Comparison of ENCODE assay signal across 31 cellular contexts in genomic region chr4:19408488-19408887, GRCh38.
DNase-seq lines count a peak whose midpoint lies in the region; TF ChIP-seq lines count a peak whose summit lies in the region.
"Had no signal": no experiment of that assay in that cellular context is flagged by ENCODE, and none has a peak within 500 bp of the region (broad histone marks: within the 10 kb centered on the region; RNA-seq: fewer than 3 reads in every experiment).

No MANE protein-coding gene starts in this region.

- no peaks in the 10 kb centered on the region for H3K9me2 ChIP-seq in neural cell (ENCODE audit: insufficient read depth, low read length)

- no peak overlapping the region for H3K4me2 ChIP-seq in neural cell (ENCODE audit: low read length)
- H3K4me2 ChIP-seq: A549; BLaER1; BLaER1 treated with 17β-estradiol and CSF1 and Interleukin-3, amounts not matched to agents 10 nM and 100 nM had no signal

- no peak for TF ChIP-seq RAD21 in neural cell (conservative IDR thresholded peaks at IDR 0.05)

- H4K20me1 ChIP-seq in neural cell (ENCODE audit: insufficient read depth), result no peaks in the 10 kb centered on the region
- H4K20me1 ChIP-seq: BLaER1; BLaER1 treated with 17β-estradiol and CSF1 and Interleukin-3, amounts not matched to agents 10 nM and 100 nM had no signal

- TF ChIP-seq EP300 in neural cell (conservative IDR thresholded peaks at IDR 0.05; ENCODE audit: poor library complexity, severe bottlenecking), result no peak

- H3K27me3 ChIP-seq in neural cell (ENCODE audit: insufficient read depth, low read depth, low read length), result no peaks in the 10 kb centered on the region
- H3K27me3 ChIP-seq: BE2C; BLaER1; BLaER1 treated with 17β-estradiol and CSF1 and Interleukin-3, amounts not matched to agents 10 nM and 100 nM had no signal

- no peak for TF ChIP-seq CTCF in neural cell (IDR thresholded peaks at IDR 0.05; ENCODE audit: poor library complexity, severe bottlenecking)

- no peak overlapping the region for H3K9ac ChIP-seq in neural cell (ENCODE audit: low read length)
- H3K9ac ChIP-seq: BLaER1; BLaER1 treated with 17β-estradiol and CSF1 and Interleukin-3, amounts not matched to agents 10 nM and 100 nM had no signal

- no peak overlapping the region for H2AFZ ChIP-seq in neural cell (ENCODE audit: low read depth, low read length)

- H3K9me3 ChIP-seq in neural cell (ENCODE audit: low read length), result no peaks in the 10 kb centered on the region
- H3K9me3 ChIP-seq: A549; BE2C; BLaER1; BLaER1 treated with 17β-estradiol and CSF1 and Interleukin-3, amounts not matched to agents 10 nM and 100 nM; Caco-2 had no signal

- peak in 2 of 3 experiments; percentile 7 to 69 for DNase-seq in NCI-H1417 (lab: John Stamatoyannopoulos, UW)
- DNase-seq in NCI-H1417 treated with DMSO at 0.1 percent for 48 hours (lab: John Stamatoyannopoulos, UW), result no peak
- DNase-seq in NCI-H146 (lab: John Stamatoyannopoulos, UW), result peak; percentile 4
- no peak for DNase-seq in NCI-H146 treated with DMSO at 0.1 percent for 48 hours (lab: John Stamatoyannopoulos, UW; ENCODE audit: unreplicated experiment)
- DNase-seq in SIG-M5 (lab: John Stamatoyannopoulos, UW), result no peak
- DNase-seq: 8988T; ACHN; AML-193; BE2C; C1 segment of cervical spinal cord; Caco-2; Calu3; CD4-positive, alpha-beta memory T cell; CD4-positive, alpha-beta T cell; CD4-positive, CD25-positive, alpha-beta regulatory T cell; CD8-positive, alpha-beta memory T cell; CD8-positive, alpha-beta T cell; COR-L47; DMS 273 treated with DMSO at 0.1 percent for 48 hours; DMS153; DMS53; DMS79; DMS79 treated with DMSO at 0.1 percent for 48 hours; DND-41; EL had no signal

- no peak overlapping the region for H3K4me3 ChIP-seq in neural cell (ENCODE audit: low read length)
- H3K4me3 ChIP-seq: A549; BLaER1; BLaER1 treated with 17β-estradiol and CSF1 and Interleukin-3, amounts not matched to agents 10 nM and 100 nM had no signal

- no peak overlapping the region for H3K27ac ChIP-seq in neural cell (ENCODE audit: low read length)
- H3K27ac ChIP-seq: 22Rv1; A549; BLaER1; BLaER1 treated with 17β-estradiol and CSF1 and Interleukin-3, amounts not matched to agents 10 nM and 100 nM; C4-2B had no signal

- no peaks in the 10 kb centered on the region for H3F3A ChIP-seq in neural cell (ENCODE audit: insufficient read depth, low read length, poor library complexity, severe bottlenecking)

- no peaks in the 10 kb centered on the region for H3K79me2 ChIP-seq in neural cell (replicated peaks; ENCODE audit: insufficient read depth, low read length)

- no peaks in the 10 kb centered on the region for H3K36me3 ChIP-seq in neural cell (ENCODE audit: insufficient read depth, low read length)
- H3K36me3 ChIP-seq: BE2C; BLaER1; BLaER1 treated with 17β-estradiol and CSF1 and Interleukin-3, amounts not matched to agents 10 nM and 100 nM had no signal

TF ChIP-seq in neural cell, 6 proteins besides CTCF, POLR2A, EP300 and RAD21:
- TF ChIP-seq EZH2 (IDR thresholded peaks at IDR 0.05; ENCODE audit: borderline replicate concordance, insufficient read depth, low read length, poor library complexity, severe bottlenecking), result no peak
- peak; percentile 44 for TF ChIP-seq POLR2AphosphoS5 (IDR thresholded peaks at IDR 0.05)
- TF ChIP-seq, protein P1, sequence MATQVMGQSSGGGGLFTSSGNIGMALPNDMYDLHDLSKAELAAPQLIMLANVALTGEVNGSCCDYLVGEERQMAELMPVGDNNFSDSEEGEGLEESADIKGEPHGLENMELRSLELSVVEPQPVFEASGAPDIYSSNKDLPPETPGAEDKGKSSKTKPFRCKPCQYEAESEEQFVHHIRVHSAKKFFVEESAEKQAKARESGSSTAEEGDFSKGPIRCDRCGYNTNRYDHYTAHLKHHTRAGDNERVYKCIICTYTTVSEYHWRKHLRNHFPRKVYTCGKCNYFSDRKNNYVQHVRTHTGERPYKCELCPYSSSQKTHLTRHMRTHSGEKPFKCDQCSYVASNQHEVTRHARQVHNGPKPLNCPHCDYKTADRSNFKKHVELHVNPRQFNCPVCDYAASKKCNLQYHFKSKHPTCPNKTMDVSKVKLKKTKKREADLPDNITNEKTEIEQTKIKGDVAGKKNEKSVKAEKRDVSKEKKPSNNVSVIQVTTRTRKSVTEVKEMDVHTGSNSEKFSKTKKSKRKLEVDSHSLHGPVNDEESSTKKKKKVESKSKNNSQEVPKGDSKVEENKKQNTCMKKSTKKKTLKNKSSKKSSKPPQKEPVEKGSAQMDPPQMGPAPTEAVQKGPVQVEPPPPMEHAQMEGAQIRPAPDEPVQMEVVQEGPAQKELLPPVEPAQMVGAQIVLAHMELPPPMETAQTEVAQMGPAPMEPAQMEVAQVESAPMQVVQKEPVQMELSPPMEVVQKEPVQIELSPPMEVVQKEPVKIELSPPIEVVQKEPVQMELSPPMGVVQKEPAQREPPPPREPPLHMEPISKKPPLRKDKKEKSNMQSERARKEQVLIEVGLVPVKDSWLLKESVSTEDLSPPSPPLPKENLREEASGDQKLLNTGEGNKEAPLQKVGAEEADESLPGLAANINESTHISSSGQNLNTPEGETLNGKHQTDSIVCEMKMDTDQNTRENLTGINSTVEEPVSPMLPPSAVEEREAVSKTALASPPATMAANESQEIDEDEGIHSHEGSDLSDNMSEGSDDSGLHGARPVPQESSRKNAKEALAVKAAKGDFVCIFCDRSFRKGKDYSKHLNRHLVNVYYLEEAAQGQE (IDR thresholded peaks at IDR 0.05; ENCODE audit: borderline replicate concordance), result peak; percentile 93
- no peak for TF ChIP-seq SMC3 (conservative IDR thresholded peaks at IDR 0.05; ENCODE audit: poor library complexity)
- no peak for TF ChIP-seq TAF1 (IDR thresholded peaks at IDR 0.05; ENCODE audit: low read depth)
- TF ChIP-seq MXI1 (conservative IDR thresholded peaks at IDR 0.05; ENCODE audit: poor library complexity, severe bottlenecking), result no peak

Comparison
In these comparisons a context has a peak if more than half of its experiments do, and no peak if none do; other contexts are left out.
1. DNase-seq: peak in NCI-H1417 (2 of 3) and NCI-H146 (single experiment); none in NCI-H1417 treated with DMSO at 0.1 percent for 48 hours (single experiment), NCI-H146 treated with DMSO at 0.1 percent for 48 hours (single experiment) and SIG-M5 (single experiment).